2 cellular contexts compared by ENCODE assay signal in the genomic region with DNA sequence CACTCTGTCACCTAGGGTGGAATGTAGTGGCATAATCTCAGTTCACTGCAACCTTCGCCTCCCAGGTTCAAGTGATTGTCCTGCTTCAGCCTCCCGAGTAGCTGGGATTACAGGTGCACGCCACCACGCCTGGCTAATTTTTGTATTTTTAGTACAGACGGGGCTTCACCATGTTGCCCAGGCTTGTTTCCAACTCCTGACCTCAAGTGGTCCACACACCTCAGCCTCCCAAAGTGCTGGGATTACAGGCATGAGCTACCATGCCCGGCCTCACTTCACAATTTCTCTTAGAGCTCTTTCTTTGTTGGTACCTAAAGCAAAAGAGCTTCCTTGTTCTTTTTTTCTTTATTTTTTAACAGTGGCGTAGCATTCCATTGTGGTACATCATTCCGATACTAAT. TPM values are rescaled to one million over a fixed set of nuclear protein-coding genes. Genes with fewer than 3 reads are reported as not detected.
"Had no signal": no experiment of that assay in that cellular context is flagged by ENCODE, and none has a peak within 500 bp of the region (broad histone marks: within the 10 kb centered on the region; RNA-seq: fewer than 3 reads in every experiment).

No MANE protein-coding gene starts in this region.

RNA-seq across cellular contexts. Expression of a gene that starts 24.3 kb away (rescaled TPM):
- total RNA-seq: H4, HT1080 had no signal
